Comparison of ENCODE assay signal across 8 cellular contexts in the genomic region with DNA sequence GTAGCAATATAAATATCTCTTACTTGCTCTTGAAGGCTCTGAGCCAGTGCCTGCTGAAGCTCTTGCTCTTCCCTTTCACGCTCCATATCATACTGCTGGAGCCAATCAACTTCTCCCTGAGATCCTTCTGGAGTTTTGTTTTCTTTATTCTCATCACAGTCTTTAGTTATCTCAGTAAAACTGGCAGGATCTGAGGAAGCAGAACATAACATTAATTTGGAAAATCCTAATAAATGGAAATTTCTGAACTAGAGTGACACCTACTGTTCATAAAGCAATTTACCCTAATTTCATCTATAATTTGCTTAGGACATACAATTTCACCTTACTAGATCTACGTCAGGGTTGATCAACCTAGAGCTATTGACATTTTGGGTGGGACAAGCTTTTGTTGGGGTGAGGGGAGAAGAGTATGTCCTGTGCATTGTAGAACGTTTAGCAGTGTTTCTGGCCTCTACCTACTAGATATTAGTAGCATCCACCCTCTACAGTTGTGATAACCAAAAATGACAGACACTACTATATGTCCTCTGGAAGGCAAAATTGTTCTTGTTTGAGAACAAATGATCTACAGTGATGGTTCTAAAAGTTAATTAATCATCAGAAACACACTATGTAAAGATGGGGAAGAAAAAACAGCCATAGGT. TPM values are rescaled to one million over a fixed set of nuclear protein-coding genes. Genes with fewer than 3 reads are reported as not detected.
A peak's percentile ranks its signal among the peaks of the same experiment; 100 is the strongest.
DNase-seq lines count a peak whose midpoint lies in the region; FAIRE-seq and TF ChIP-seq lines count a peak whose summit lies in the region.

No MANE protein-coding gene starts in this region.

- H2AFZ ChIP-seq in astrocyte (ENCODE audit: low read depth, low read length): no peak overlapping the region

- H3K27me3 ChIP-seq in A673 (replicated peaks; ENCODE audit: insufficient read depth, low read depth, low read length, poor library complexity) (no peaks in the 10 kb centered on the region), astrocyte (ENCODE audit: insufficient read depth, low read length) (no peaks in the 10 kb centered on the region), HAP-1 (ENCODE audit: low read depth) (no peaks in the 10 kb centered on the region)

- H3K27me3 Mint-ChIP-seq in astrocyte (ENCODE audit: low read depth, unreplicated experiment): no peaks in the 10 kb centered on the region

- TF ChIP-seq CTCF in A673 (conservative IDR thresholded peaks at IDR 0.05; ENCODE audit: low read depth, low read length) (peak; percentile 68), astrocyte (IDR thresholded peaks at IDR 0.05; ENCODE audit: insufficient read depth, low read depth, low read length) (peak; percentile 42), kidney (IDR thresholded peaks at IDR 0.05; ENCODE audit: borderline replicate concordance, extremely low read depth, insufficient read depth) (peak; percentile 48)

- H3K9me3 Mint-ChIP-seq in astrocyte (ENCODE audit: unreplicated experiment): no peaks in the 10 kb centered on the region

- BruUV-seq in A673 (replicated peaks; lab: Mats Ljungman, UMichigan): no TSS peak

- intact Hi-C loops in A673 (cut with micrococcal nuclease; ENCODE audit: unreplicated experiment) (loop anchor here (2.0 kb wide), 2 partner anchors 59 to 165 kb away; no protein-coding TSS in a partner anchor), kidney (cut with DNase I) (loop anchor here (10.0 kb wide), 1 partner anchor 191 kb away; a partner anchor contains a TSS)

- FAIRE-seq in astrocyte (lab: Jason Lieb, UNC) (no peak), kidney (lab: Jason Lieb, UNC) (peak; percentile 42)

- CTCF ChIA-PET in A673 (lab: Charles Lee): interaction anchor here (0.5 kb wide), 1 partner anchor 265 kb away, joined by 5 read pairs; no protein-coding TSS in a partner anchor
- CTCF ChIA-PET in HEK293T (lab: Yijun Ruan, JAX): interaction anchor here (0.9 to 1.3 kb wide), 3 partner anchors 10 to 35 kb away, joined by 3 to 5 read pairs (median 4); no protein-coding TSS in a partner anchor

- H3K4me3 ChIP-seq in A673 (ENCODE audit: low read depth, low read length, poor library complexity, severe bottlenecking) (no peak overlapping the region), astrocyte (ENCODE audit: insufficient read depth, low read depth, low read length) (no peak overlapping the region), kidney (ENCODE audit: low read length in 2 of 2) (no peak overlapping the region), HAP-1 (no peak overlapping the region)

- H3K4me1 ChIP-seq in A673 (ENCODE audit: insufficient read depth, low read length, poor library complexity, severe bottlenecking): no peaks in the 10 kb centered on the region
- no peaks in the 10 kb centered on the region for H3K4me1 ChIP-seq in astrocyte (ENCODE audit: insufficient read depth, low read length)
- H3K4me1 ChIP-seq in kidney (ENCODE audit: control insufficient read depth in 1 of 2, insufficient read depth in 1 of 2, low read depth in 1 of 2, low read length in 2 of 2): no peaks in the 10 kb centered on the region
- no peaks in the 10 kb centered on the region for H3K4me1 ChIP-seq in HAP-1

- in situ Hi-C loops in HAP-1 (cut with MboI; ENCODE audit: low sequenced_read_pairs): no loop called here

- H3K79me2 ChIP-seq in astrocyte (ENCODE audit: insufficient read depth, low read length): no peaks in the 10 kb centered on the region

- H3K27ac Mint-ChIP-seq in astrocyte (ENCODE audit: unreplicated experiment): no peak overlapping the region

- no peak overlapping the region for H3K4me2 ChIP-seq in astrocyte (ENCODE audit: low read length)

- H3K4me3 Mint-ChIP-seq in astrocyte (ENCODE audit: unreplicated experiment): no peak overlapping the region

- H3K27ac ChIP-seq in A673 (ENCODE audit: low read depth, low read length, poor library complexity, severe bottlenecking) (no peak overlapping the region), astrocyte (ENCODE audit: low read depth, low read length) (no peak overlapping the region), kidney (ENCODE audit: low read depth in 2 of 2, low read length in 2 of 2) (no peak overlapping the region)

- no peaks in the 10 kb centered on the region for H3K4me1 Mint-ChIP-seq in astrocyte (ENCODE audit: low read depth, unreplicated experiment)

- DNase-seq in A673 (ENCODE audit: low spot score): peak; percentile 40
- DNase-seq in HCEC 1CT: peak; percentile 39
- peak; percentile 8 for DNase-seq in astrocyte (ENCODE audit: low read depth)
- DNase-seq in kidney: no peak
- no peak for DNase-seq in stimulated activated CD4-positive, alpha-beta T cell treated with anti-CD3 and anti-CD28 coated beads, Interleukin-15, amount 100 ng/mL, for 24 hours
- DNase-seq in HAP-1 (ENCODE audit: low spot score in 2 of 2): no peak
- DNase-seq in HEK293T (ENCODE audit: extremely low spot score): no peak
- DNase-seq in stimulated activated CD4-positive, alpha-beta T cell treated with anti-CD3 and anti-CD28 coated beads, Interleukin-4, amount 100 ng/mL, for 24 hours: no peak

- no peaks in the 10 kb centered on the region for H3K9me3 ChIP-seq in A673 (ENCODE audit: low read depth, low read length, poor library complexity, severe bottlenecking)
- H3K9me3 ChIP-seq in astrocyte (ENCODE audit: insufficient read depth, low read depth, low read length): no peaks in the 10 kb centered on the region
- no peaks in the 10 kb centered on the region for H3K9me3 ChIP-seq in kidney (ENCODE audit: control insufficient read depth in 1 of 2, low read length in 2 of 2)
- H3K9me3 ChIP-seq in HAP-1: no peaks in the 10 kb centered on the region

- POLR2A ChIA-PET in A673 (lab: Charles Lee; ENCODE audit: low non-redundant PET): no interaction called here
- POLR2A ChIA-PET in HEK293T (lab: Yijun Ruan, JAX): no interaction called here

- peaks cover 6% of the 10 kb centered on the region for H3K36me3 Mint-ChIP-seq in astrocyte (ENCODE audit: low read depth, unreplicated experiment)

- H3K9ac ChIP-seq in astrocyte (ENCODE audit: low read length): no peak overlapping the region
- H3K9ac ChIP-seq in kidney (ENCODE audit: low read length in 2 of 2): no peak overlapping the region

- peaks cover 28% of the 10 kb centered on the region for H3K36me3 ChIP-seq in A673 (ENCODE audit: insufficient read depth, low read length, poor library complexity, severe bottlenecking)
- H3K36me3 ChIP-seq in astrocyte (ENCODE audit: insufficient read depth, low read length): peaks cover 2% of the 10 kb centered on the region
- no peaks in the 10 kb centered on the region for H3K36me3 ChIP-seq in kidney (ENCODE audit: control insufficient read depth in 1 of 2, insufficient read depth in 2 of 2, low read length in 2 of 2)
- peaks cover 24% of the 10 kb centered on the region for H3K36me3 ChIP-seq in HAP-1 (replicated peaks)

- no peaks in the 10 kb centered on the region for H4K20me1 ChIP-seq in astrocyte (ENCODE audit: insufficient read depth, low read length)

TF ChIP-seq in HEK293T, 16 proteins besides CTCF, POLR2A, EP300 and RAD21:
- TF ChIP-seq ARNT (IDR thresholded peaks at IDR 0.05): no peak
- no peak for TF ChIP-seq FOXM1 (IDR thresholded peaks at IDR 0.05; ENCODE audit: borderline replicate concordance)
- TF ChIP-seq LEF1 (IDR thresholded peaks at IDR 0.05; ENCODE audit: borderline replicate concordance): no peak
- TF ChIP-seq SUZ12 (IDR thresholded peaks at IDR 0.05): no peak
- no peak for TF ChIP-seq L3MBTL2 (conservative IDR thresholded peaks at IDR 0.05)
- no peak for TF ChIP-seq TARDBP (IDR thresholded peaks at IDR 0.05)
- TF ChIP-seq FOXK2 (IDR thresholded peaks at IDR 0.05): no peak
- TF ChIP-seq CTBP1 (IDR thresholded peaks at IDR 0.05; ENCODE audit: borderline replicate concordance): no peak
- no peak for TF ChIP-seq HDGF (IDR thresholded peaks at IDR 0.05; ENCODE audit: borderline replicate concordance)
- TF ChIP-seq ELF4 (IDR thresholded peaks at IDR 0.05): no peak
- TF ChIP-seq SP1 (IDR thresholded peaks at IDR 0.05): no peak
- TF ChIP-seq ZNF384 (IDR thresholded peaks at IDR 0.05): no peak
- no peak for TF ChIP-seq BHLHE40 (IDR thresholded peaks at IDR 0.05; ENCODE audit: borderline replicate concordance)
- TF ChIP-seq, protein P1, sequence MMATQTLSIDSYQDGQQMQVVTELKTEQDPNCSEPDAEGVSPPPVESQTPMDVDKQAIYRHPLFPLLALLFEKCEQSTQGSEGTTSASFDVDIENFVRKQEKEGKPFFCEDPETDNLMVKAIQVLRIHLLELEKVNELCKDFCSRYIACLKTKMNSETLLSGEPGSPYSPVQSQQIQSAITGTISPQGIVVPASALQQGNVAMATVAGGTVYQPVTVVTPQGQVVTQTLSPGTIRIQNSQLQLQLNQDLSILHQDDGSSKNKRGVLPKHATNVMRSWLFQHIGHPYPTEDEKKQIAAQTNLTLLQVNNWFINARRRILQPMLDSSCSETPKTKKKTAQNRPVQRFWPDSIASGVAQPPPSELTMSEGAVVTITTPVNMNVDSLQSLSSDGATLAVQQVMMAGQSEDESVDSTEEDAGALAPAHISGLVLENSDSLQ (IDR thresholded peaks at IDR 0.05): no peak
- TF ChIP-seq FOXA1 (IDR thresholded peaks at IDR 0.05): no peak
TF ChIP-seq in HEK293T: peak in this region for 0.

RNA-seq across cellular contexts. Expression of a gene that starts 47.2 kb away (rescaled TPM):
- total RNA-seq in A673 (2021) (not detected in 2 replicates), astrocyte (not detected in 2 replicates), kidney (9.0 TPM)
- polyA plus RNA-seq in kidney (ENCODE audit: insufficient read depth, low read depth, low replicate concordance): 10.5 TPM

Comparison
In these comparisons a context has a peak if more than half of its experiments do, and no peak if none do; other contexts are left out.
1. DNase-seq: peak in A673 (single experiment), HCEC 1CT (single experiment) and astrocyte (single experiment); none in kidney (single experiment), stimulated activated CD4-positive, alpha-beta T cell treated with anti-CD3 and anti-CD28 coated beads, Interleukin-15, amount 100 ng/mL, for 24 hours (single experiment), HAP-1 (0 of 2), HEK293T (single experiment) and stimulated activated CD4-positive, alpha-beta T cell treated with anti-CD3 and anti-CD28 coated beads, Interleukin-4, amount 100 ng/mL, for 24 hours (single experiment).
2. Peak in every context shown above with its lines, with median percentiles within 50 percentile points of each other: CTCF ChIP-seq.